ENCODE assay signal across 21 cellular contexts in genomic region chr5:96927008-96927407, GRCh38.
"Had no signal": no experiment of that assay in that cellular context is flagged by ENCODE, and none has a peak within 500 bp of the region (broad histone marks: within the 10 kb centered on the region; RNA-seq: fewer than 3 reads in every experiment).

No MANE protein-coding gene starts in this region.

- FAIRE-seq: TTC549 had no signal

- ATAC-seq: activated CD8-positive, alpha-beta T cell treated with anti-CD3 and anti-CD28 coated beads for 36 hours; activated naive CD4-positive, alpha-beta T cell treated with anti-CD3 and anti-CD28 coated beads, Interleukin-2, amount 50 U/mL, for 72 hours; effector memory CD8-positive, alpha-beta T cell; left ventricle myocardium superior; natural killer cell treated with Interleukin-12 subunit alpha and Interleukin-12 subunit beta and Interleukin-15 and Interleukin-18, amount 100 ng/mL, for 72 hours; stimulated activated naive B cell treated with anti-CD40 and anti-IgM and Interleukin-4, amounts not matched to agents 10 μg/mL and 1 μg/mL and 100 μg/mL, for 72 hours had no signal

- H3K4me3 ChIP-seq: thyroid gland, uterus had no signal

- DNase-seq: activated B cell treated with CpG ODN at 0.5 μM for 24 hours; activated CD4-positive, alpha-beta T cell treated with anti-CD3 and anti-CD28 coated beads for 48 hours; activated CD8-positive, alpha-beta T cell treated with anti-CD3 and anti-CD28 coated beads for 36 hours; activated gamma-delta T cell; activated T-cell treated with anti-CD3 and anti-CD28 coated beads, Interleukin-2, amount 50 U/mL, for 48 hours; cerebellar nuclear complex; dermis blood vessel endothelial cell; effector memory CD8-positive, alpha-beta T cell; hippocampal formation; kidney glomerular epithelial cell; left ventricle myocardium superior; mesendoderm; posterior cingulate gyrus; stimulated activated CD4-positive, alpha-beta T cell treated with anti-CD3 and anti-CD28 coated beads, Interleukin-2, amount 100 ng/mL, for 48 hours; stimulated activated naive B cell treated with anti-CD40 and anti-IgM and Interleukin-4, amounts not matched to agents 10 μg/mL and 1 μg/mL and 100 μg/mL, for 72 hours; T-helper 2 cell; thyroid gland; uterus had no signal
